Comparison of ENCODE assay signal across 1 cellular context in genomic region chr10:92848441-92849233, GRCh38.
TF ChIP-seq lines count a peak whose summit lies in the region.

A gene with protein sequence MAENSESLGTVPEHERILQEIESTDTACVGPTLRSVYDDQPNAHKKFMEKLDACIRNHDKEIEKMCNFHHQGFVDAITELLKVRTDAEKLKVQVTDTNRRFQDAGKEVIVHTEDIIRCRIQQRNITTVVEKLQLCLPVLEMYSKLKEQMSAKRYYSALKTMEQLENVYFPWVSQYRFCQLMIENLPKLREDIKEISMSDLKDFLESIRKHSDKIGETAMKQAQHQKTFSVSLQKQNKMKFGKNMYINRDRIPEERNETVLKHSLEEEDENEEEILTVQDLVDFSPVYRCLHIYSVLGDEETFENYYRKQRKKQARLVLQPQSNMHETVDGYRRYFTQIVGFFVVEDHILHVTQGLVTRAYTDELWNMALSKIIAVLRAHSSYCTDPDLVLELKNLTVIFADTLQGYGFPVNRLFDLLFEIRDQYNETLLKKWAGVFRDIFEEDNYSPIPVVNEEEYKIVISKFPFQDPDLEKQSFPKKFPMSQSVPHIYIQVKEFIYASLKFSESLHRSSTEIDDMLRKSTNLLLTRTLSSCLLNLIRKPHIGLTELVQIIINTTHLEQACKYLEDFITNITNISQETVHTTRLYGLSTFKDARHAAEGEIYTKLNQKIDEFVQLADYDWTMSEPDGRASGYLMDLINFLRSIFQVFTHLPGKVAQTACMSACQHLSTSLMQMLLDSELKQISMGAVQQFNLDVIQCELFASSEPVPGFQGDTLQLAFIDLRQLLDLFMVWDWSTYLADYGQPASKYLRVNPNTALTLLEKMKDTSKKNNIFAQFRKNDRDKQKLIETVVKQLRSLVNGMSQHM (plus strand): TSS chr10:92848520. CDS start chr10:92848534, 14 bp downstream.

TF ChIP-seq in HepG2, 621 proteins besides CTCF, POLR2A, EP300 and RAD21 (continued from another document and continues in another):
- TF ChIP-seq KIAA2018 (CRISPR knock-in tag; IDR thresholded peaks at IDR 0.05; ENCODE audit: borderline replicate concordance) (no peak), RNF219 (CRISPR knock-in tag; IDR thresholded peaks at IDR 0.05) (no peak), ZNF367 (CRISPR knock-in tag; IDR thresholded peaks at IDR 0.05; ENCODE audit: borderline replicate concordance) (no peak), ZFYVE20 (CRISPR knock-in tag; IDR thresholded peaks at IDR 0.05; ENCODE audit: borderline replicate concordance, low read depth) (no peak), KDM5B (CRISPR knock-in tag; IDR thresholded peaks at IDR 0.05; ENCODE audit: borderline replicate concordance) (0 out of 2 replicates have a peak, but pooled peaks have one; percentile 51), WIZ (CRISPR knock-in tag; IDR thresholded peaks at IDR 0.05) (no peak), ADNP (CRISPR knock-in tag; IDR thresholded peaks at IDR 0.05) (no peak), HNF4A (CRISPR knock-in tag; IDR thresholded peaks at IDR 0.05) (no peak), TCF7 (IDR thresholded peaks at IDR 0.05; ENCODE audit: low read depth) (no peak; the same call in 1 of the 2 replicates), NR2F1 (CRISPR knock-in tag; IDR thresholded peaks at IDR 0.05) (no peak), ZNF136 (CRISPR knock-in tag; IDR thresholded peaks at IDR 0.05; ENCODE audit: low read depth) (no peak), RFX1 (IDR thresholded peaks at IDR 0.05) (no peak), AKAP8 (CRISPR knock-in tag; IDR thresholded peaks at IDR 0.05) (no peak), ETS1 (CRISPR knock-in tag; IDR thresholded peaks at IDR 0.05) (no peak), CBX1 (IDR thresholded peaks at IDR 0.05; ENCODE audit: low read depth) (no peak), CCDC6 (CRISPR knock-in tag; IDR thresholded peaks at IDR 0.05) (peak; percentile 35; the same call in 1 of the 2 replicates), TBX3 (IDR thresholded peaks at IDR 0.05; ENCODE audit: borderline replicate concordance) (no peak), NR2F6 (IDR thresholded peaks at IDR 0.05) (no peak), NR2F6 (CRISPR knock-in tag; IDR thresholded peaks at IDR 0.05) (no peak), ZKSCAN1 (IDR thresholded peaks at IDR 0.05; ENCODE audit: low read length) (no peak), TOE1 (CRISPR knock-in tag; IDR thresholded peaks at IDR 0.05) (no peak)
- TF ChIP-seq, protein P1, sequence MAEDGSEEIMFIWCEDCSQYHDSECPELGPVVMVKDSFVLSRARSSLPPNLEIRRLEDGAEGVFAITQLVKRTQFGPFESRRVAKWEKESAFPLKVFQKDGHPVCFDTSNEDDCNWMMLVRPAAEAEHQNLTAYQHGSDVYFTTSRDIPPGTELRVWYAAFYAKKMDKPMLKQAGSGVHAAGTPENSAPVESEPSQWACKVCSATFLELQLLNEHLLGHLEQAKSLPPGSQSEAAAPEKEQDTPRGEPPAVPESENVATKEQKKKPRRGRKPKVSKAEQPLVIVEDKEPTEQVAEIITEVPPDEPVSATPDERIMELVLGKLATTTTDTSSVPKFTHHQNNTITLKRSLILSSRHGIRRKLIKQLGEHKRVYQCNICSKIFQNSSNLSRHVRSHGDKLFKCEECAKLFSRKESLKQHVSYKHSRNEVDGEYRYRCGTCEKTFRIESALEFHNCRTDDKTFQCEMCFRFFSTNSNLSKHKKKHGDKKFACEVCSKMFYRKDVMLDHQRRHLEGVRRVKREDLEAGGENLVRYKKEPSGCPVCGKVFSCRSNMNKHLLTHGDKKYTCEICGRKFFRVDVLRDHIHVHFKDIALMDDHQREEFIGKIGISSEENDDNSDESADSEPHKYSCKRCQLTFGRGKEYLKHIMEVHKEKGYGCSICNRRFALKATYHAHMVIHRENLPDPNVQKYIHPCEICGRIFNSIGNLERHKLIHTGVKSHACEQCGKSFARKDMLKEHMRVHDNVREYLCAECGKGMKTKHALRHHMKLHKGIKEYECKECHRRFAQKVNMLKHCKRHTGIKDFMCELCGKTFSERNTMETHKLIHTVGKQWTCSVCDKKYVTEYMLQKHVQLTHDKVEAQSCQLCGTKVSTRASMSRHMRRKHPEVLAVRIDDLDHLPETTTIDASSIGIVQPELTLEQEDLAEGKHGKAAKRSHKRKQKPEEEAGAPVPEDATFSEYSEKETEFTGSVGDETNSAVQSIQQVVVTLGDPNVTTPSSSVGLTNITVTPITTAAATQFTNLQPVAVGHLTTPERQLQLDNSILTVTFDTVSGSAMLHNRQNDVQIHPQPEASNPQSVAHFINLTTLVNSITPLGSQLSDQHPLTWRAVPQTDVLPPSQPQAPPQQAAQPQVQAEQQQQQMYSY (CRISPR knock-in tag; IDR thresholded peaks at IDR 0.05), result no peak
- TF ChIP-seq, protein P2, sequence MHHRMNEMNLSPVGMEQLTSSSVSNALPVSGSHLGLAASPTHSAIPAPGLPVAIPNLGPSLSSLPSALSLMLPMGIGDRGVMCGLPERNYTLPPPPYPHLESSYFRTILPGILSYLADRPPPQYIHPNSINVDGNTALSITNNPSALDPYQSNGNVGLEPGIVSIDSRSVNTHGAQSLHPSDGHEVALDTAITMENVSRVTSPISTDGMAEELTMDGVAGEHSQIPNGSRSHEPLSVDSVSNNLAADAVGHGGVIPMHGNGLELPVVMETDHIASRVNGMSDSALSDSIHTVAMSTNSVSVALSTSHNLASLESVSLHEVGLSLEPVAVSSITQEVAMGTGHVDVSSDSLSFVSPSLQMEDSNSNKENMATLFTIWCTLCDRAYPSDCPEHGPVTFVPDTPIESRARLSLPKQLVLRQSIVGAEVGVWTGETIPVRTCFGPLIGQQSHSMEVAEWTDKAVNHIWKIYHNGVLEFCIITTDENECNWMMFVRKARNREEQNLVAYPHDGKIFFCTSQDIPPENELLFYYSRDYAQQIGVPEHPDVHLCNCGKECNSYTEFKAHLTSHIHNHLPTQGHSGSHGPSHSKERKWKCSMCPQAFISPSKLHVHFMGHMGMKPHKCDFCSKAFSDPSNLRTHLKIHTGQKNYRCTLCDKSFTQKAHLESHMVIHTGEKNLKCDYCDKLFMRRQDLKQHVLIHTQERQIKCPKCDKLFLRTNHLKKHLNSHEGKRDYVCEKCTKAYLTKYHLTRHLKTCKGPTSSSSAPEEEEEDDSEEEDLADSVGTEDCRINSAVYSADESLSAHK (CRISPR knock-in tag; IDR thresholded peaks at IDR 0.05; ENCODE audit: borderline replicate concordance), result no peak
- TF ChIP-seq, protein P3, sequence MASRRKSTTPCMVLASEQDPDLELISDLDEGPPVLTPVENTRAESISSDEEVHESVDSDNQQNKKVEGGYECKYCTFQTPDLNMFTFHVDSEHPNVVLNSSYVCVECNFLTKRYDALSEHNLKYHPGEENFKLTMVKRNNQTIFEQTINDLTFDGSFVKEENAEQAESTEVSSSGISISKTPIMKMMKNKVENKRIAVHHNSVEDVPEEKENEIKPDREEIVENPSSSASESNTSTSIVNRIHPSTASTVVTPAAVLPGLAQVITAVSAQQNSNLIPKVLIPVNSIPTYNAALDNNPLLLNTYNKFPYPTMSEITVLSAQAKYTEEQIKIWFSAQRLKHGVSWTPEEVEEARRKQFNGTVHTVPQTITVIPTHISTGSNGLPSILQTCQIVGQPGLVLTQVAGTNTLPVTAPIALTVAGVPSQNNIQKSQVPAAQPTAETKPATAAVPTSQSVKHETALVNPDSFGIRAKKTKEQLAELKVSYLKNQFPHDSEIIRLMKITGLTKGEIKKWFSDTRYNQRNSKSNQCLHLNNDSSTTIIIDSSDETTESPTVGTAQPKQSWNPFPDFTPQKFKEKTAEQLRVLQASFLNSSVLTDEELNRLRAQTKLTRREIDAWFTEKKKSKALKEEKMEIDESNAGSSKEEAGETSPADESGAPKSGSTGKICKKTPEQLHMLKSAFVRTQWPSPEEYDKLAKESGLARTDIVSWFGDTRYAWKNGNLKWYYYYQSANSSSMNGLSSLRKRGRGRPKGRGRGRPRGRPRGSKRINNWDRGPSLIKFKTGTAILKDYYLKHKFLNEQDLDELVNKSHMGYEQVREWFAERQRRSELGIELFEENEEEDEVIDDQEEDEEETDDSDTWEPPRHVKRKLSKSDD (CRISPR knock-in tag; IDR thresholded peaks at IDR 0.05; ENCODE audit: low read depth), result 0 out of 2 replicates have a peak, but pooled peaks have one; percentile 36
- TF ChIP-seq, protein P4, sequence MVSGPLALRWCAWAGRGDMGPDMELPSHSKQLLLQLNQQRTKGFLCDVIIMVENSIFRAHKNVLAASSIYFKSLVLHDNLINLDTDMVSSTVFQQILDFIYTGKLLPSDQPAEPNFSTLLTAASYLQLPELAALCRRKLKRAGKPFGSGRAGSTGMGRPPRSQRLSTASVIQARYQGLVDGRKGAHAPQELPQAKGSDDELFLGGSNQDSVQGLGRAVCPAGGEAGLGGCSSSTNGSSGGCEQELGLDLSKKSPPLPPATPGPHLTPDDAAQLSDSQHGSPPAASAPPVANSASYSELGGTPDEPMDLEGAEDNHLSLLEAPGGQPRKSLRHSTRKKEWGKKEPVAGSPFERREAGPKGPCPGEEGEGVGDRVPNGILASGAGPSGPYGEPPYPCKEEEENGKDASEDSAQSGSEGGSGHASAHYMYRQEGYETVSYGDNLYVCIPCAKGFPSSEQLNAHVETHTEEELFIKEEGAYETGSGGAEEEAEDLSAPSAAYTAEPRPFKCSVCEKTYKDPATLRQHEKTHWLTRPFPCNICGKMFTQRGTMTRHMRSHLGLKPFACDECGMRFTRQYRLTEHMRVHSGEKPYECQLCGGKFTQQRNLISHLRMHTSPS (CRISPR knock-in tag; IDR thresholded peaks at IDR 0.05; ENCODE audit: low read depth), result no peak
